11 cellular contexts compared by ENCODE assay signal in genomic region chrX:131578735-131579367, GRCh38. TPM values are rescaled to one million over a fixed set of nuclear protein-coding genes. Genes with fewer than 3 reads are reported as not detected.
"Had no signal": no experiment of that assay in that cellular context is flagged by ENCODE, and none has a peak within 500 bp of the region (broad histone marks: within the 10 kb centered on the region; RNA-seq: fewer than 3 reads in every experiment).

No MANE protein-coding gene starts in this region.

RNA-seq across cellular contexts. Expression of gene OR13H1, which starts 35.0 kb away (rescaled TPM):
- total RNA-seq: activated CD4-positive, alpha-beta T cell treated with anti-CD3 and anti-CD28 coated beads, Interleukin-2, amount 10 ng/mL, durations not matched to agents 7 days and 5 days; ascending aorta; cardiac septum; colonic mucosa; gastroesophageal sphincter; left lung; skeletal muscle tissue; T-helper 17 cell; testis; urinary bladder had no signal
- polyA plus RNA-seq: keratinocyte, urinary bladder had no signal
